Comparison of ENCODE assay signal across 9 cellular contexts in the genomic region with DNA sequence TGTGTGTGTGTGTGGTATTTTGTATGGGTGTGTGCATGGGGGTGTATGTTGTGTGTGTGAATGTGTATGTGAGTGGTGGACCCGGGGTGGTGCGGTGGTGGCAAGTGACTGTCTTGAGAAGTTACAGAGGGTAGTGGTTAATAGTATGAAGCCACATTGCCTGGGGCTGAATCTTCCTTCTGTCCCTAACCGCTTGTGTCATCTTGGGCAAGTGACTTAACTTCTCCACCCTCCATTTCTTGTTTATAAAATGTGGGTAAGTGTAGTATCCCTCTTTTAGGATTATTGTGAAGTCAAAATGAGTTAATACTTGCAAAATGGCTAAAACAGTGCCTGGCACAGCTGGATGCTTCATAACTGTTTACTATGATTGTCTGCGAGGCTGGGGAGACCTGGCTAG.
"Had no signal": no experiment of that assay in that cellular context is flagged by ENCODE, and none has a peak within 500 bp of the region (broad histone marks: within the 10 kb centered on the region; RNA-seq: fewer than 3 reads in every experiment).

No MANE protein-coding gene starts in this region.

- H3K4me3 ChIP-seq: GM23248, HAP-1 had no signal

- H3K9me3 ChIP-seq: HAP-1 had no signal

- ATAC-seq: HCT116, HepG2 had no signal

- H3K4me1 ChIP-seq: HAP-1 had no signal

- DNase-seq: GM23248, GOT3, H7, HFFc6 had no signal

- H3K4me3 Mint-ChIP-seq: HFFc6 had no signal

- H3K36me3 ChIP-seq: HAP-1 had no signal

- H3K27ac ChIP-seq: GM23248, HL-60 had no signal

- H3K27ac Mint-ChIP-seq: HFFc6, IgD-negative memory B cell had no signal

- H3K4me1 Mint-ChIP-seq: IgD-negative memory B cell had no signal

- H3K9ac ChIP-seq: GM23248 had no signal
